ENCODE assay signal across 17 cellular contexts in the genomic region with DNA sequence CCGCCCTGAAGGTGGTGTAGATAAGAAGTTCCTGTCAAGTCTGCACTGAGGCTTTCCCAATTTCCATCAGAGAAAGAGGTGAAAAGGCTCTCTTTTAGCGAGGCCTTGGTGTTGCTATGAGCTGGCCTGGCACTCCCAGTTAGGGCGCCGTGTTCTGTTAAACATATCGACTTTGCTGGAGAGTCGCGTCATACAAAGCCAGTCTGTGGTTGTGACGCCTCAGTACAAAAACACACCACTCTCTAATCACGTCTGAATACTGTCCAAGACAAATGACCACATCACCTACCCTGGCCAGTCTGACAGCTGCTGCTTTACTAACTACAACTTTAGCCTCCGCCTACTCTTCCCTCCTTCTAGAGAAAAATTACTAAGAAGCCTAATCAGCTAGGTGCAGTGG. TPM values are rescaled to one million over a fixed set of nuclear protein-coding genes. Genes with fewer than 3 reads are reported as not detected.
DNase-seq lines count a peak whose midpoint lies in the region; ATAC-seq, FAIRE-seq and TF ChIP-seq lines count a peak whose summit lies in the region.
"Had no signal": no experiment of that assay in that cellular context is flagged by ENCODE, and none has a peak within 500 bp of the region (broad histone marks: within the 10 kb centered on the region; RNA-seq: fewer than 3 reads in every experiment).

No MANE protein-coding gene starts in this region.

- in situ Hi-C loops in K562 (cut with MboI): no loop called here

- CTCF ChIA-PET in K562 (lab: Yijun Ruan, JAX; ENCODE audit: low intra/inter-chr PET ratio): no interaction called here

- peak overlapping the region in 5 of 11 experiments; percentile 7 to 63 (median 48); a peak in 8 of 22 replicates for H3K27ac ChIP-seq in BLaER1 treated with 17β-estradiol and CSF1 and Interleukin-3, amounts not matched to agents 10 nM and 100 nM
- no peak overlapping the region for H3K27ac ChIP-seq in K562 (ENCODE audit: extremely low read depth, low read depth, low read length)
- no peak overlapping the region for H3K27ac ChIP-seq in neural progenitor cell
- H3K27ac ChIP-seq: BLaER1 had no signal

- no peak for FAIRE-seq in K562 (lab: Jason Lieb, UNC)
- FAIRE-seq: GM18507 had no signal

- H3K27me3 Mint-ChIP-seq in osteocyte (ENCODE audit: unreplicated experiment) (peaks cover 44% of the 10 kb centered on the region), neural progenitor cell (ENCODE audit: insufficient read depth, low read depth) (peaks cover 4% of the 10 kb centered on the region)
- H3K27me3 Mint-ChIP-seq in activated naive CD8-positive, alpha-beta T cell treated with anti-CD3 and anti-CD28 coated beads for 36 hours: peaks cover 7% of the 10 kb centered on the region

- H2AFZ ChIP-seq in K562 (ENCODE audit: low read depth, low read length) (peak overlapping the region; percentile 4; the same call in 1 of the 2 replicates), neural progenitor cell (replicated peaks) (no peak overlapping the region)

- no peak overlapping the region for H3K27ac Mint-ChIP-seq in osteocyte (ENCODE audit: unreplicated experiment)
- H3K27ac Mint-ChIP-seq in activated naive CD8-positive, alpha-beta T cell treated with anti-CD3 and anti-CD28 coated beads for 36 hours: no peak overlapping the region
- H3K27ac Mint-ChIP-seq in neural progenitor cell: no peak overlapping the region
- H3K27ac Mint-ChIP-seq: CD4-positive, alpha-beta T cell; H9 had no signal

- POLR2A ChIA-PET in K562 (lab: Yijun Ruan, JAX): interaction anchor here (0.5 kb wide), 1 partner anchor 37 kb away, joined by 3 read pairs; no protein-coding TSS in a partner anchor

- TF ChIP-seq RAD21 in K562 (CRISPR knock-in tag; conservative IDR thresholded peaks at IDR 0.05 in 1 of 2, IDR thresholded peaks at IDR 0.05 in 1 of 2): no peak

- H3K27me3 ChIP-seq in BLaER1 treated with 17β-estradiol and CSF1 and Interleukin-3, amounts not matched to agents 10 nM and 100 nM: no peaks in the 10 kb centered on the region
- H3K27me3 ChIP-seq in K562 (ENCODE audit: control insufficient read depth in 2 of 2, insufficient read depth in 2 of 2, low read length in 2 of 2) (peaks cover 18 to 35% of the 10 kb centered on the region in 2 experiments), neural progenitor cell (peaks cover 32% of the 10 kb centered on the region)
- H3K27me3 ChIP-seq: BLaER1 had no signal

- H3K4me2 ChIP-seq in BLaER1 treated with 17β-estradiol and CSF1 and Interleukin-3, amounts not matched to agents 10 nM and 100 nM: peak overlapping the region in 9 of 11 experiments; percentile 23 to 81 (median 48); a peak in 16 of 22 replicates
- H3K4me2 ChIP-seq in K562 (ENCODE audit: insufficient read depth, low read length) (no peak overlapping the region), neural progenitor cell (no peak overlapping the region)

- H3K36me3 ChIP-seq in BLaER1 treated with 17β-estradiol and CSF1 and Interleukin-3, amounts not matched to agents 10 nM and 100 nM: no peaks in the 10 kb centered on the region
- no peaks in the 10 kb centered on the region for H3K36me3 ChIP-seq in K562 (ENCODE audit: control insufficient read depth, insufficient read depth, low read length)
- no peaks in the 10 kb centered on the region for H3K36me3 ChIP-seq in neural progenitor cell
- H3K36me3 ChIP-seq: BLaER1 had no signal

- TF ChIP-seq EP300 in K562 (IDR thresholded peaks at IDR 0.05; ENCODE audit: low read length): no peak

- intact Hi-C loops in K562 (cut with micrococcal nuclease): no loop called here

- BruUV-seq in K562 (replicated peaks; lab: Mats Ljungman, UMichigan): no TSS peak

- TF ChIP-seq POLR2A in K562 (conservative IDR thresholded peaks at IDR 0.05): no peak

- H3K4me1 ChIP-seq in BLaER1 treated with 17β-estradiol and CSF1 and Interleukin-3, amounts not matched to agents 10 nM and 100 nM: peaks cover 4 to 27% (median 16%) of the 10 kb centered on the region in 10 experiments; a peak in 15 of 20 replicates
- peaks cover 0 to 2% of the 10 kb centered on the region in 2 experiments; a peak in 3 of 5 replicates for H3K4me1 ChIP-seq in K562 (replicated peaks in 1 of 2; ENCODE audit: control insufficient read depth in 2 of 2, insufficient read depth in 2 of 2, low read length in 2 of 2)
- H3K4me1 ChIP-seq in neural progenitor cell: no peaks in the 10 kb centered on the region
- H3K4me1 ChIP-seq: BLaER1 had no signal

- no peak overlapping the region for H3K4me3 Mint-ChIP-seq in osteocyte (ENCODE audit: unreplicated experiment)
- no peak overlapping the region for H3K4me3 Mint-ChIP-seq in activated naive CD8-positive, alpha-beta T cell treated with anti-CD3 and anti-CD28 coated beads for 36 hours
- no peak overlapping the region for H3K4me3 Mint-ChIP-seq in neural progenitor cell
- H3K4me3 Mint-ChIP-seq: CD4-positive, alpha-beta T cell; H9 had no signal

- no peak overlapping the region for H3K4me3 ChIP-seq in BLaER1 treated with 17β-estradiol and CSF1 and Interleukin-3, amounts not matched to agents 10 nM and 100 nM
- H3K4me3 ChIP-seq in K562 (no peak overlapping the region), neural progenitor cell (no peak overlapping the region)
- H3K4me3 ChIP-seq: BLaER1 had no signal

- H3K9me3 Mint-ChIP-seq in osteocyte (ENCODE audit: unreplicated experiment) (peaks cover 15% of the 10 kb centered on the region), neural progenitor cell (peaks cover 12% of the 10 kb centered on the region)
- peaks cover 1% of the 10 kb centered on the region for H3K9me3 Mint-ChIP-seq in activated naive CD8-positive, alpha-beta T cell treated with anti-CD3 and anti-CD28 coated beads for 36 hours
- H3K9me3 Mint-ChIP-seq: CD4-positive, alpha-beta T cell had no signal

- WGBS in K562 (ENCODE audit: insufficient coverage, low coverage, missing lambda C conversion rate): 3% methylated on average over 10 of the region's 10 CpGs

- no peaks in the 10 kb centered on the region for H4K20me1 ChIP-seq in BLaER1 treated with 17β-estradiol and CSF1 and Interleukin-3, amounts not matched to agents 10 nM and 100 nM
- no peaks in the 10 kb centered on the region for H4K20me1 ChIP-seq in K562 (replicated peaks; ENCODE audit: control insufficient read depth, insufficient read depth, low read length)
- no peaks in the 10 kb centered on the region for H4K20me1 ChIP-seq in neural progenitor cell (ENCODE audit: low read depth)
- H4K20me1 ChIP-seq: BLaER1 had no signal

- DNase-seq in K562 (ENCODE audit: extremely low read depth in 1 of 4, low spot score in 3 of 4) (peak in 1 of 4 experiments; percentile 9), myocyte (ENCODE audit: low read depth) (peak; percentile 62), osteocyte (ENCODE audit: extremely low spot score, unreplicated experiment) (peak; percentile 56), HuH-7 (ENCODE audit: low spot score) (no peak), neural progenitor cell (ENCODE audit: low spot score) (no peak)
- DNase-seq in activated naive CD8-positive, alpha-beta T cell treated with anti-CD3 and anti-CD28 coated beads for 36 hours: no peak
- DNase-seq: 8988T; AML-193; Calu3; CD4-positive, alpha-beta T cell; DMS 273 treated with DMSO at 0.1 percent for 48 hours; GOT3; H9 had no signal

- TF ChIP-seq CTCF in K562 (IDR thresholded peaks at IDR 0.05 in 2 of 3, conservative IDR thresholded peaks at IDR 0.05 in 1 of 3; ENCODE audit: insufficient read depth in 2 of 3, low read depth in 1 of 3, low read length in 3 of 3): no peak
- TF ChIP-seq CTCF in osteocyte (IDR thresholded peaks at IDR 0.05): no peak
- no peak for TF ChIP-seq CTCF in neural progenitor cell (IDR thresholded peaks at IDR 0.05)

- H3K9me1 ChIP-seq in K562 (ENCODE audit: control insufficient read depth, insufficient read depth, low read length): no peaks in the 10 kb centered on the region

- H3F3A ChIP-seq in neural progenitor cell (ENCODE audit: low read depth): no peaks in the 10 kb centered on the region

- H3K4me1 Mint-ChIP-seq in osteocyte (ENCODE audit: unreplicated experiment) (no peaks in the 10 kb centered on the region), neural progenitor cell (no peaks in the 10 kb centered on the region)
- H3K4me1 Mint-ChIP-seq in activated naive CD8-positive, alpha-beta T cell treated with anti-CD3 and anti-CD28 coated beads for 36 hours: peaks cover 4% of the 10 kb centered on the region
- H3K4me1 Mint-ChIP-seq: H9 had no signal

- H3K36me3 Mint-ChIP-seq in osteocyte (ENCODE audit: unreplicated experiment) (no peaks in the 10 kb centered on the region), neural progenitor cell (no peaks in the 10 kb centered on the region)
- peaks cover 1% of the 10 kb centered on the region for H3K36me3 Mint-ChIP-seq in activated naive CD8-positive, alpha-beta T cell treated with anti-CD3 and anti-CD28 coated beads for 36 hours

- peak overlapping the region in 3 of 11 experiments; percentile 18 to 41 (median 31); a peak in 4 of 22 replicates for H3K9ac ChIP-seq in BLaER1 treated with 17β-estradiol and CSF1 and Interleukin-3, amounts not matched to agents 10 nM and 100 nM
- H3K9ac ChIP-seq in K562 (ENCODE audit: insufficient read depth in 1 of 2, low read depth in 2 of 2, low read length in 2 of 2) (no peak overlapping the region; a peak in 1 of 4 replicates), neural progenitor cell (no peak overlapping the region)
- H3K9ac ChIP-seq: BLaER1 had no signal

- peak; percentile 47; the same call in 1 of the 3 replicates for ATAC-seq in K562
- no peak for ATAC-seq in GM18498 (IDR thresholded peaks at IDR 0.05; ENCODE audit: unreplicated experiment)

- peaks cover under 1 to 37% (median 7%) of the 10 kb centered on the region in 11 experiments; a peak in 16 of 22 replicates for H3K9me3 ChIP-seq in BLaER1 treated with 17β-estradiol and CSF1 and Interleukin-3, amounts not matched to agents 10 nM and 100 nM (replicated peaks in 1 of 11)
- no peaks in the 10 kb centered on the region for H3K9me3 ChIP-seq in K562 (replicated peaks; ENCODE audit: control insufficient read depth, insufficient read depth, low read depth, low read length)
- H3K9me3 ChIP-seq in neural progenitor cell (ENCODE audit: low read depth): no peaks in the 10 kb centered on the region

- H3K79me2 ChIP-seq in K562 (ENCODE audit: control insufficient read depth, insufficient read depth, low read length) (no peaks in the 10 kb centered on the region), neural progenitor cell (ENCODE audit: low read depth) (no peaks in the 10 kb centered on the region)

RNA-seq across cellular contexts. Expression of a gene that starts 8.0 kb away (rescaled TPM):
- 28.7 and 53.4 TPM in 2 replicates for total RNA-seq in K562 (2011; cell fraction: chromatin; rRNA removed; ENCODE audit: low replicate concordance)
- 24.0 and 26.7 TPM in 2 replicates for total RNA-seq in K562 (2011; cell fraction: nucleolus; rRNA removed)
- total RNA-seq in K562 (2011; cell fraction: nucleoplasm; rRNA removed): 23.5 and 24.4 TPM in 2 replicates
- total RNA-seq in K562 (2014; rRNA removed): 16.0 and 23.0 TPM in 2 replicates
- 1.9 and 2.3 TPM in 2 replicates for total RNA-seq in K562 (2014; rRNA removed; fragmentation: Illumina TruSeq; extraction: Trizol)
- 6.9 and 7.1 TPM in 2 replicates for total RNA-seq in K562 (2015; rRNA removed; fragmentation: Illumina TruSeq; extraction: Trizol)
- total RNA-seq in K562 (2021): 22.8 and 25.4 TPM in 2 replicates
- polyA plus RNA-seq in K562 (2011; rRNA removed): 13.5 and 16.4 TPM in 2 replicates
- 15.0 and 35.2 TPM in 2 replicates for polyA plus RNA-seq in K562 (2011; cell fraction: cytosol; rRNA removed)
- polyA plus RNA-seq in K562 (2011; cell fraction: nucleus; rRNA removed): 21.5 and 35.3 TPM in 2 replicates
- 20.3 and 28.2 TPM in 2 replicates for polyA plus RNA-seq in K562 (2012)
- polyA plus RNA-seq in K562 (2014; fragmentation: Illumina TruSeq; extraction: Trizol): 4.9 and 13.1 TPM in 2 replicates
- under 1 TPM; 0.23 to 0.41 TPM for polyA plus RNA-seq in K562 (2014; fragmentation: Nextera tagmentation; extraction: Ambion mirVana)
- 13.3 and 15.4 TPM in 2 replicates for polyA plus RNA-seq in K562 (2014; rRNA removed)
- 6.0 and 11.6 TPM in 2 replicates for polyA minus RNA-seq in K562 (2011; rRNA and poly(A)+ RNA removed)
- polyA minus RNA-seq in K562 (2011; cell fraction: cytosol; rRNA and poly(A)+ RNA removed): 10.5 and 28.4 TPM in 2 replicates
- 9.6 and 13.5 TPM in 2 replicates for polyA minus RNA-seq in K562 (2011; cell fraction: nucleus; rRNA and poly(A)+ RNA removed)
- 38.9 and 41.6 TPM in 2 replicates for total RNA-seq in myocyte
- 88.0 TPM for polyA plus RNA-seq in myocyte (2012)
- total RNA-seq in osteocyte: 63.2 and 71.6 TPM in 2 replicates
- 10 to 100 TPM; 32.8 to 36.0 TPM for total RNA-seq in activated naive CD8-positive, alpha-beta T cell treated with anti-CD3 and anti-CD28 coated beads for 36 hours
- total RNA-seq in neural progenitor cell (ENCODE audit: low replicate concordance): 8.5 and 17.5 TPM in 2 replicates

Comparison
In these comparisons a context has a peak if more than half of its experiments do, and no peak if none do; other contexts are left out.
1. H3K4me2 ChIP-seq: peak in BLaER1 treated with 17β-estradiol and CSF1 and Interleukin-3, amounts not matched to agents 10 nM and 100 nM (9 of 11); none in K562 (single experiment) and neural progenitor cell (single experiment).
2. DNase-seq: peak in myocyte (single experiment) and osteocyte (single experiment); none in HuH-7 (single experiment), activated naive CD8-positive, alpha-beta T cell treated with anti-CD3 and anti-CD28 coated beads for 36 hours (single experiment) and neural progenitor cell (single experiment).